ENCODE assay signal across 1 cellular context in the genomic region with DNA sequence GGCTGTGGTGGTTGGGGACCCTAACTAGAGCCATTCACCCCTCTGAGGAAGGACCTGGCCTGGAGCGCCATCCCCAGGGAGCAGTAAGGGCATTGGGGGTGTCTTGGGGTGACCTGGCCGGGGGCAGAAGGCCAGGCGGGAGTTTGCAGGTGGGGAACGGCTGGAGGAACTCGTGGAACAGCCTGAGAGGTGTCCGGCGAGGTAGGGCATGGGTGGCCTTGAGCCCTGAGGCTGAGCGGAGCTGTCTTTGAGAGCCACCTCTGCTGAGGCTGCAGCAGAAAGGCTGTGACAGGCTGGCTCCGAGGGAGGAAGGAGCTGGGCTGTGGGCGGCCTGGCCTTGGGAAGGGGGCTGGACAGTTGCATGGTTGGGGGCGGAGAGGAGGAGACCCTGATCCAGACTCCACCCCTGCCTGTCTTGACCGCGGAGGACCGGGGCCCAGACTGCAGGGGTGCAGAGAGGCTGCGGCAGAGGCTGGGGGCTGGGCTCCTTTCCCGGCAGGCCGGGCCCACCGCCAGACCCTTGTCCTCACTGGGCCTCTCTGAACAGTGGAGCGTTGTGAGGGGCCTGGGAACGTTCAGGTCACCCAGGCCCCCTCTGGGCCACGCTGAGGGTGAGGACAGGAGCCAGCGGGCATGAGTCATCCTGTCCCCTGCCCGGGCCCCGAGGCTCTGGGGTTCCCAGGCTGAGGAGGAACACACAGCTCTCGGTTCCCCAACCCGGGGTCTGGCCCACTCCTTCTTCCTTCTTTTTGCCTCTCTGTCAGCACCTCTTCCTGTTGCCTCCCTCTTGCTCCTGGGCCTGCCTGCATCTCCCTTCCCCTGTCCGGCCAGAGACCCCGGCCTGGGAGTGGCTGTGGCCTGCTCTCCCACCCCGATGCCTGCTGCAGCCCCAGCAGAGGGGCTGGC.
TF ChIP-seq lines count a peak whose summit lies in the region.

No MANE protein-coding gene starts in this region.

TF ChIP-seq in HepG2, 621 proteins besides CTCF, POLR2A, EP300 and RAD21 (continued from another document and continues in another):
- TF ChIP-seq CSRNP1 (CRISPR knock-in tag; IDR thresholded peaks at IDR 0.05) = peak; percentile 89
- TF ChIP-seq GRHL1 (CRISPR knock-in tag; conservative IDR thresholded peaks at IDR 0.05) = no peak
- no peak for TF ChIP-seq KDM5A (IDR thresholded peaks at IDR 0.05; ENCODE audit: borderline replicate concordance, low read length)
- no peak for TF ChIP-seq ZNF230 (CRISPR knock-in tag; IDR thresholded peaks at IDR 0.05)
- no peak for TF ChIP-seq SRY (CRISPR knock-in tag; IDR thresholded peaks at IDR 0.05)
- TF ChIP-seq, protein P1, sequence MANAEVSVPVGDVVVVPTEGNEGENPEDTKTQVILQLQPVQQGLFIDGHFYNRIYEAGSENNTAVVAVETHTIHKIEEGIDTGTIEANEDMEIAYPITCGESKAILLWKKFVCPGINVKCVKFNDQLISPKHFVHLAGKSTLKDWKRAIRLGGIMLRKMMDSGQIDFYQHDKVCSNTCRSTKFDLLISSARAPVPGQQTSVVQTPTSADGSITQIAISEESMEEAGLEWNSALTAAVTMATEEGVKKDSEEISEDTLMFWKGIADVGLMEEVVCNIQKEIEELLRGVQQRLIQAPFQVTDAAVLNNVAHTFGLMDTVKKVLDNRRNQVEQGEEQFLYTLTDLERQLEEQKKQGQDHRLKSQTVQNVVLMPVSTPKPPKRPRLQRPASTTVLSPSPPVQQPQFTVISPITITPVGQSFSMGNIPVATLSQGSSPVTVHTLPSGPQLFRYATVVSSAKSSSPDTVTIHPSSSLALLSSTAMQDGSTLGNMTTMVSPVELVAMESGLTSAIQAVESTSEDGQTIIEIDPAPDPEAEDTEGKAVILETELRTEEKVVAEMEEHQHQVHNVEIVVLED (CRISPR knock-in tag; IDR thresholded peaks at IDR 0.05; ENCODE audit: borderline replicate concordance) = no peak
- peak; percentile 97 for TF ChIP-seq FOSL1 (CRISPR knock-in tag; IDR thresholded peaks at IDR 0.05; ENCODE audit: borderline replicate concordance)
- 0 out of 2 replicates have a peak, but pooled peaks have one; percentile 80 for TF ChIP-seq ZNF430 (CRISPR knock-in tag; IDR thresholded peaks at IDR 0.05)
- peak; percentile 36; the same call in 1 of the 2 replicates for TF ChIP-seq NCOR1 (IDR thresholded peaks at IDR 0.05; ENCODE audit: borderline replicate concordance, low read length)
- peak; percentile 67; the same call in 1 of the 2 replicates for TF ChIP-seq MYC (CRISPR knock-in tag; IDR thresholded peaks at IDR 0.05; ENCODE audit: borderline replicate concordance)
- no peak for TF ChIP-seq NONO (IDR thresholded peaks at IDR 0.05)
- peak; percentile 51 for TF ChIP-seq NONO (CRISPR knock-in tag; conservative IDR thresholded peaks at IDR 0.05)
- TF ChIP-seq HCFC1 (IDR thresholded peaks at IDR 0.05; ENCODE audit: low read depth, low read length) = no peak
- TF ChIP-seq FOXA3 (CRISPR knock-in tag; IDR thresholded peaks at IDR 0.05) = peak; percentile 67
- TF ChIP-seq XRCC5 (optimal IDR thresholded peaks at IDR 0.05; ENCODE audit: low read length) = peak; percentile 88
- peak; percentile 31; the same call in 1 of the 2 replicates for TF ChIP-seq SIN3A (IDR thresholded peaks at IDR 0.05; ENCODE audit: borderline replicate concordance, low read depth, low read length)
- TF ChIP-seq ERF (CRISPR knock-in tag; IDR thresholded peaks at IDR 0.05) = peak; percentile 86
- no peak for TF ChIP-seq ZNF34 (CRISPR knock-in tag; IDR thresholded peaks at IDR 0.05; ENCODE audit: borderline replicate concordance)
- peak; percentile 93 for TF ChIP-seq ZFX (CRISPR knock-in tag; IDR thresholded peaks at IDR 0.05; ENCODE audit: low read depth)
- TF ChIP-seq ZNF589 (CRISPR knock-in tag; conservative IDR thresholded peaks at IDR 0.05) = 0 out of 2 replicates have a peak, but pooled peaks have one; percentile 16
- TF ChIP-seq KDM5B (CRISPR knock-in tag; IDR thresholded peaks at IDR 0.05; ENCODE audit: borderline replicate concordance) = peak; percentile 22; the same call in 1 of the 2 replicates
- no peak for TF ChIP-seq ZFP82 (CRISPR knock-in tag; IDR thresholded peaks at IDR 0.05; ENCODE audit: borderline replicate concordance)
- TF ChIP-seq NFIC (IDR thresholded peaks at IDR 0.05; ENCODE audit: low read length) = no peak
- TF ChIP-seq RBM22 (optimal IDR thresholded peaks at IDR 0.05; ENCODE audit: low read length) = no peak
- no peak for TF ChIP-seq MAFG (CRISPR knock-in tag; IDR thresholded peaks at IDR 0.05)
- TF ChIP-seq HMGXB4 (CRISPR knock-in tag; IDR thresholded peaks at IDR 0.05; ENCODE audit: borderline replicate concordance in 1 of 2, low read depth in 1 of 2) = 0 out of 4 replicates have a peak, but pooled peaks of 1 of the 2 experiments have one; percentile 12
- TF ChIP-seq ZNF687 (CRISPR knock-in tag; IDR thresholded peaks at IDR 0.05) = peak; percentile 93
- TF ChIP-seq PHF21A (CRISPR knock-in tag; IDR thresholded peaks at IDR 0.05) = peak; percentile 91
- no peak for TF ChIP-seq HOXA7 (CRISPR knock-in tag; IDR thresholded peaks at IDR 0.05)
- TF ChIP-seq AKAP8 (CRISPR knock-in tag; IDR thresholded peaks at IDR 0.05) = peak; percentile 82
- TF ChIP-seq MEF2D (CRISPR knock-in tag; IDR thresholded peaks at IDR 0.05) = peak; percentile 29; the same call in 1 of the 2 replicates
- TF ChIP-seq KLF15 (CRISPR knock-in tag; IDR thresholded peaks at IDR 0.05; ENCODE audit: borderline replicate concordance) = no peak
- TF ChIP-seq ZSCAN21 (CRISPR knock-in tag; IDR thresholded peaks at IDR 0.05; ENCODE audit: borderline replicate concordance) = peak; percentile 61
- no peak for TF ChIP-seq SUZ12 (IDR thresholded peaks at IDR 0.05; ENCODE audit: low read depth, low read length)
- TF ChIP-seq PHF5A (CRISPR knock-in tag; IDR thresholded peaks at IDR 0.05; ENCODE audit: low read depth, unreplicated experiment) = peak; percentile 51
- TF ChIP-seq, protein P2, sequence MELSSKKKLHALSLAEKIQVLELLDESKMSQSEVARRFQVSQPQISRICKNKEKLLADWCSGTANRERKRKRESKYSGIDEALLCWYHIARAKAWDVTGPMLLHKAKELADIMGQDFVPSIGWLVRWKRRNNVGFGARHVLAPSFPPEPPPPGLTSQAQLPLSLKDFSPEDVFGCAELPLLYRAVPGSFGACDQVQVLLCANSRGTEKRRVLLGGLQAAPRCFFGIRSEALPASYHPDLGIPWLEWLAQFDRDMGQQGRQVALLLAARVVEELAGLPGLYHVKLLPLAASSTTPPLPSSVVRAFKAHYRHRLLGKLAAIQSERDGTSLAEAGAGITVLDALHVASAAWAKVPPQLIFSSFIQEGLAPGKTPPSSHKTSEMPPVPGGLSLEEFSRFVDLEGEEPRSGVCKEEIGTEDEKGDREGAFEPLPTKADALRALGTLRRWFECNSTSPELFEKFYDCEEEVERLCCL (CRISPR knock-in tag; IDR thresholded peaks at IDR 0.05; ENCODE audit: borderline replicate concordance) = 0 out of 2 replicates have a peak, but pooled peaks have one; percentile 23
- peak; percentile 81 for TF ChIP-seq ZNF788 (CRISPR knock-in tag; IDR thresholded peaks at IDR 0.05; ENCODE audit: borderline replicate concordance)
- no peak for TF ChIP-seq ZNF780A (CRISPR knock-in tag; IDR thresholded peaks at IDR 0.05)
- TF ChIP-seq ZNF546 (CRISPR knock-in tag; conservative IDR thresholded peaks at IDR 0.05) = no peak
- TF ChIP-seq RXRA (CRISPR knock-in tag; IDR thresholded peaks at IDR 0.05) = peak; percentile 99
- TF ChIP-seq ZNF256 (CRISPR knock-in tag; conservative IDR thresholded peaks at IDR 0.05) = 0 out of 2 replicates have a peak, but pooled peaks have one; percentile 50
- TF ChIP-seq, protein P3, sequence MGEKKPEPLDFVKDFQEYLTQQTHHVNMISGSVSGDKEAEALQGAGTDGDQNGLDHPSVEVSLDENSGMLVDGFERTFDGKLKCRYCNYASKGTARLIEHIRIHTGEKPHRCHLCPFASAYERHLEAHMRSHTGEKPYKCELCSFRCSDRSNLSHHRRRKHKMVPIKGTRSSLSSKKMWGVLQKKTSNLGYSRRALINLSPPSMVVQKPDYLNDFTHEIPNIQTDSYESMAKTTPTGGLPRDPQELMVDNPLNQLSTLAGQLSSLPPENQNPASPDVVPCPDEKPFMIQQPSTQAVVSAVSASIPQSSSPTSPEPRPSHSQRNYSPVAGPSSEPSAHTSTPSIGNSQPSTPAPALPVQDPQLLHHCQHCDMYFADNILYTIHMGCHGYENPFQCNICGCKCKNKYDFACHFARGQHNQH (CRISPR knock-in tag; IDR thresholded peaks at IDR 0.05) = peak; percentile 88
- TF ChIP-seq USF2 (IDR thresholded peaks at IDR 0.05; ENCODE audit: low read depth, low read length) = no peak
- TF ChIP-seq USF2 (CRISPR knock-in tag; IDR thresholded peaks at IDR 0.05; ENCODE audit: borderline replicate concordance) = no peak
- TF ChIP-seq ZNF550 (CRISPR knock-in tag; IDR thresholded peaks at IDR 0.05; ENCODE audit: borderline replicate concordance) = peak; percentile 51; the same call in 1 of the 2 replicates
- peak; percentile 44; the same call in 1 of the 2 replicates for TF ChIP-seq ZNF772 (CRISPR knock-in tag; IDR thresholded peaks at IDR 0.05)
- TF ChIP-seq MAF1 (CRISPR knock-in tag; IDR thresholded peaks at IDR 0.05; ENCODE audit: borderline replicate concordance) = 0 out of 2 replicates have a peak, but pooled peaks have one; percentile 59
